12 cellular contexts compared by ENCODE assay signal in the genomic region with DNA sequence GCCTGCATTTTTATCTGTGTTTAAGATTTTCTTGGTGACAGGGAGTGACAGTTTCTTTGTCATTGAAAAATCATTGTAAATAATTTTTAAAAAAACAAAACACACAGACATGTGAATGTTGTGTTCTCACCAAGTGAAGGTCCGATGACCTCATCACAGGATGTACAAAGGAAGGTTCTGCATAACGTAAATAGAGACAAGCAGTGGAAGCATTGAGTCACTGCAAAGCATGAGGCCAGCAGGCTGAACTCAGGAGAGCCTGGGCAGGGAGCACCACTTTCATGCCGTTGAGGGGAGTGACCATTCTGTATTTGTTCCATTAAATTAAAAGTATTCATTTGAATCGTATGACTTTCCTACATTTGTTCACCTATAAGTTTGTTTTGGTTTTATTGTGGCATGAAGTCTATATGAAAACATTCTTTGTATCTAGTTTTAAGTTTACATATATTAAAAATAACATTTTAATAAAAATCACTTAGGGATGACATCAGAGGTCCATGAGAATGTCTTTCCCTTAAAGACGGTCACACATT.
DNase-seq lines count a peak whose midpoint lies in the region; ATAC-seq and TF ChIP-seq lines count a peak whose summit lies in the region.
"Had no signal": no experiment of that assay in that cellular context is flagged by ENCODE, and none has a peak within 500 bp of the region (broad histone marks: within the 10 kb centered on the region; RNA-seq: fewer than 3 reads in every experiment).

No MANE protein-coding gene starts in this region.

- H3K36me3 ChIP-seq in thoracic aorta = no peaks in the 10 kb centered on the region

- no peaks in the 10 kb centered on the region for H3K27me3 Mint-ChIP-seq in activated naive CD8-positive, alpha-beta T cell treated with anti-CD3 and anti-CD28 coated beads, Interleukin-2, amount 50 U/mL, for 24 hours
- H3K27me3 Mint-ChIP-seq: T-cell had no signal

- no peaks in the 10 kb centered on the region for H3K27me3 ChIP-seq in thoracic aorta (replicated peaks; ENCODE audit: insufficient read depth)

- intact Hi-C loops in left cardiac atrium (cut with DNase I) = no loop called here
- intact Hi-C loops in cardiac septum (cut with DNase I) = no loop called here

- TF ChIP-seq CTCF in foreskin fibroblast (IDR thresholded peaks at IDR 0.05; ENCODE audit: low read depth, low read length) = no peak
- no peak for TF ChIP-seq CTCF in thoracic aorta (IDR thresholded peaks at IDR 0.05)

- H3K9me3 Mint-ChIP-seq in activated naive CD8-positive, alpha-beta T cell treated with anti-CD3 and anti-CD28 coated beads, Interleukin-2, amount 50 U/mL, for 24 hours = no peaks in the 10 kb centered on the region
- H3K9me3 Mint-ChIP-seq: T-cell had no signal

- no peaks in the 10 kb centered on the region for H3K9me3 ChIP-seq in thoracic aorta

- H3K4me1 Mint-ChIP-seq in activated naive CD8-positive, alpha-beta T cell treated with anti-CD3 and anti-CD28 coated beads, Interleukin-2, amount 50 U/mL, for 24 hours = no peaks in the 10 kb centered on the region
- H3K4me1 Mint-ChIP-seq: T-cell had no signal

- peak overlapping the region in 1 of 2 donors; percentile 28 for H3K27ac ChIP-seq in thoracic aorta
- H3K27ac ChIP-seq: C4-2B had no signal

- ATAC-seq in left cardiac atrium (peak in 1 of 2 donors; percentile 69), thoracic aorta (ENCODE audit: insufficient number of reproducible peaks, low FRiP score, low read depth) (peak; percentile 92)
- no peak for ATAC-seq in activated naive CD8-positive, alpha-beta T cell treated with anti-CD3 and anti-CD28 coated beads, Interleukin-2, amount 50 U/mL, for 24 hours
- ATAC-seq: T-cell had no signal

- H3K4me3 Mint-ChIP-seq in activated naive CD8-positive, alpha-beta T cell treated with anti-CD3 and anti-CD28 coated beads, Interleukin-2, amount 50 U/mL, for 24 hours = no peak overlapping the region
- H3K4me3 Mint-ChIP-seq: T-cell had no signal

- H3K27ac Mint-ChIP-seq in activated naive CD8-positive, alpha-beta T cell treated with anti-CD3 and anti-CD28 coated beads, Interleukin-2, amount 50 U/mL, for 24 hours = no peak overlapping the region
- H3K27ac Mint-ChIP-seq: T-cell had no signal

- DNase-seq in left cardiac atrium (peak; percentile 57), cardiac septum (ENCODE audit: low spot score) (no peak), T1000 (lab: John Stamatoyannopoulos, UW) (peak; percentile 36), foreskin fibroblast (peak; percentile 78 to 89), thoracic aorta (ENCODE audit: low spot score) (peak; percentile 5), anterior cingulate cortex (lab: John Stamatoyannopoulos, UW) (no peak)
- no peak for DNase-seq in stimulated activated CD4-positive, alpha-beta T cell treated with anti-CD3 and anti-CD28 coated beads, Interleukin-12 subunit alpha, Interleukin-12 subunit beta, amount 100 ng/mL, for 4 hours
- no peak for DNase-seq in activated naive CD8-positive, alpha-beta T cell treated with anti-CD3 and anti-CD28 coated beads, Interleukin-2, amount 50 U/mL, for 24 hours
- DNase-seq: cortex of kidney, kidney, T-cell had no signal

- H3K4me3 ChIP-seq in foreskin fibroblast (ENCODE audit: low read depth in 1 of 2, low read length in 2 of 2) (no peak overlapping the region), thoracic aorta (no peak overlapping the region)

- H3K4me1 ChIP-seq in thoracic aorta (ENCODE audit: control insufficient read depth in 1 of 2, low read depth in 2 of 2) = peaks cover 0 to 2% of the 10 kb centered on the region in 2 donors

- H3K36me3 Mint-ChIP-seq in activated naive CD8-positive, alpha-beta T cell treated with anti-CD3 and anti-CD28 coated beads, Interleukin-2, amount 50 U/mL, for 24 hours (ENCODE audit: low read depth) = no peaks in the 10 kb centered on the region
- H3K36me3 Mint-ChIP-seq: T-cell had no signal

Comparison
In these comparisons a context has a peak if more than half of its experiments do, and no peak if none do; other contexts are left out.
1. DNase-seq: peak in left cardiac atrium (single experiment), T1000 (single experiment), foreskin fibroblast (2 of 2) and thoracic aorta (single experiment); none in cardiac septum (single experiment), stimulated activated CD4-positive, alpha-beta T cell treated with anti-CD3 and anti-CD28 coated beads, Interleukin-12 subunit alpha, Interleukin-12 subunit beta, amount 100 ng/mL, for 4 hours (single experiment), anterior cingulate cortex (0 of 58) and activated naive CD8-positive, alpha-beta T cell treated with anti-CD3 and anti-CD28 coated beads, Interleukin-2, amount 50 U/mL, for 24 hours (single experiment).